In genomic region chr12:47758834-47759690, GRCh38 we compare ENCODE assay signal across 1 cellular context.
TF ChIP-seq lines count a peak whose summit lies in the region.

Gene RAPGEF3 (minus strand): TSS chr12:47758880. CDS start chr12:47758556, 324 bp downstream.

TF ChIP-seq in K562, 482 proteins besides CTCF, POLR2A, EP300 and RAD21 (continued from another document and continues in another):
- no peak for TF ChIP-seq CHD7 (IDR thresholded peaks at IDR 0.05; ENCODE audit: low read depth, low read length)
- TF ChIP-seq ETV6 (IDR thresholded peaks at IDR 0.05; ENCODE audit: borderline replicate concordance in 1 of 2, low read depth in 2 of 2, low read length in 1 of 2) = no peak
- TF ChIP-seq ETV6 (CRISPR knock-in tag; IDR thresholded peaks at IDR 0.05; ENCODE audit: borderline replicate concordance) = no peak
- no peak for TF ChIP-seq ZFP36 (IDR thresholded peaks at IDR 0.05; ENCODE audit: low read depth, low read length, partially characterized antibody)
- no peak for TF ChIP-seq NR4A1 (CRISPR knock-in tag; IDR thresholded peaks at IDR 0.05)
- peak; percentile 54; the same call in 1 of the 2 replicates for TF ChIP-seq NR4A1 (tag; IDR thresholded peaks at IDR 0.05)
- TF ChIP-seq UBTF (IDR thresholded peaks at IDR 0.05; ENCODE audit: borderline replicate concordance in 1 of 2, low read depth in 2 of 2, low read length in 2 of 2) = peak; percentile 29 to 72; a peak in 3 of 4 replicates
- TF ChIP-seq KAT7 (CRISPR knock-in tag; IDR thresholded peaks at IDR 0.05; ENCODE audit: borderline replicate concordance) = 0 out of 2 replicates have a peak, but pooled peaks have one; percentile 42
- no peak for TF ChIP-seq DLX4 (CRISPR knock-in tag; IDR thresholded peaks at IDR 0.05)
- no peak for TF ChIP-seq ZC3H8 (IDR thresholded peaks at IDR 0.05)
- no peak for TF ChIP-seq MBD1 (CRISPR knock-in tag; IDR thresholded peaks at IDR 0.05)
- TF ChIP-seq SPI1 (IDR thresholded peaks at IDR 0.05; ENCODE audit: borderline replicate concordance, low read depth, low read length) = no peak
- TF ChIP-seq HNRNPUL1 (IDR thresholded peaks at IDR 0.05; ENCODE audit: low read length) = no peak
- no peak for TF ChIP-seq ZFPM2 (CRISPR knock-in tag; IDR thresholded peaks at IDR 0.05)
- no peak for TF ChIP-seq HDGF (IDR thresholded peaks at IDR 0.05)
- TF ChIP-seq SMARCA4 (IDR thresholded peaks at IDR 0.05) = peak; percentile 69
- TF ChIP-seq HLTF (IDR thresholded peaks at IDR 0.05) = no peak
- peak; percentile 44 to 58 for TF ChIP-seq NRF1 (conservative IDR thresholded peaks at IDR 0.05 in 1 of 2, IDR thresholded peaks at IDR 0.05 in 1 of 2)
- TF ChIP-seq BCLAF1 (IDR thresholded peaks at IDR 0.05; ENCODE audit: borderline replicate concordance in 1 of 2, control insufficient read depth in 1 of 2, low read depth in 2 of 2, low read length in 1 of 2) = no peak
- no peak for TF ChIP-seq TAF15 (IDR thresholded peaks at IDR 0.05; ENCODE audit: low read depth, low read length)
- no peak for TF ChIP-seq ZC3H4 (CRISPR knock-in tag; IDR thresholded peaks at IDR 0.05; ENCODE audit: borderline replicate concordance)
- TF ChIP-seq CBX5 (IDR thresholded peaks at IDR 0.05; ENCODE audit: borderline replicate concordance, low read depth) = no peak
- TF ChIP-seq COPS2 (conservative IDR thresholded peaks at IDR 0.05) = no peak
- TF ChIP-seq POLR2AphosphoS2 (IDR thresholded peaks at IDR 0.05; ENCODE audit: low read length) = no peak
- no peak for TF ChIP-seq ILF3 (IDR thresholded peaks at IDR 0.05; ENCODE audit: borderline replicate concordance)
- TF ChIP-seq ZBTB5 (IDR thresholded peaks at IDR 0.05) = no peak
- TF ChIP-seq TSC22D4 (tag; IDR thresholded peaks at IDR 0.05) = no peak
- TF ChIP-seq SP2 (IDR thresholded peaks at IDR 0.05; ENCODE audit: extremely low read depth, low read depth, low read length, poor library complexity, severe bottlenecking) = no peak
- TF ChIP-seq SMAD2 (IDR thresholded peaks at IDR 0.05; ENCODE audit: low read depth, low read length) = no peak
- TF ChIP-seq CBX1 (IDR thresholded peaks at IDR 0.05; ENCODE audit: low read depth) = no peak
